In genomic region chr22:23774922-23775436, GRCh38 we compare ENCODE assay signal across 17 cellular contexts. TPM values are rescaled to one million over a fixed set of nuclear protein-coding genes. Genes with fewer than 3 reads are reported as not detected.
A peak's percentile ranks its signal among the peaks of the same experiment; 100 is the strongest.
DNase-seq lines count a peak whose midpoint lies in the region; ATAC-seq and TF ChIP-seq lines count a peak whose summit lies in the region.
"Had no signal": no experiment of that assay in that cellular context is flagged by ENCODE, and none has a peak within 500 bp of the region (broad histone marks: within the 10 kb centered on the region; RNA-seq: fewer than 3 reads in every experiment).

No MANE protein-coding gene starts in this region.

- no peaks in the 10 kb centered on the region for H3K9me3 Mint-ChIP-seq in activated CD8-positive, alpha-beta T cell treated with anti-CD3 and anti-CD28 coated beads, Interleukin-2, amount 10 ng/mL, durations not matched to agents 7 days and 5 days (ENCODE audit: insufficient read depth)
- H3K9me3 Mint-ChIP-seq: activated naive CD8-positive, alpha-beta T cell treated with anti-CD3 and anti-CD28 coated beads, Interleukin-2, amount 10 ng/mL, durations not matched to agents 7 days and 5 days had no signal

- H3K27ac Mint-ChIP-seq in activated CD8-positive, alpha-beta T cell treated with anti-CD3 and anti-CD28 coated beads, Interleukin-2, amount 10 ng/mL, durations not matched to agents 7 days and 5 days = no peak overlapping the region
- H3K27ac Mint-ChIP-seq: activated naive CD8-positive, alpha-beta T cell treated with anti-CD3 and anti-CD28 coated beads, Interleukin-2, amount 10 ng/mL, durations not matched to agents 7 days and 5 days had no signal

- H3K36me3 ChIP-seq in HEK293 (ENCODE audit: control insufficient read depth in 2 of 2, insufficient read depth in 1 of 2, low read length in 2 of 2) = no peaks in the 10 kb centered on the region
- H3K36me3 ChIP-seq: BE2C had no signal

- H3K4me3 ChIP-seq in HEK293 (ENCODE audit: low read depth, low read length) (no peak overlapping the region), choroid plexus epithelial cell (ENCODE audit: low read depth, low read length) (no peak overlapping the region)

- peaks cover 20% of the 10 kb centered on the region for H3K4me1 Mint-ChIP-seq in activated CD8-positive, alpha-beta T cell treated with anti-CD3 and anti-CD28 coated beads, Interleukin-2, amount 10 ng/mL, durations not matched to agents 7 days and 5 days (ENCODE audit: low read depth)

- ATAC-seq in GM21360 (IDR thresholded peaks at IDR 0.05; ENCODE audit: unreplicated experiment) (no peak), GM19351 (IDR thresholded peaks at IDR 0.05; ENCODE audit: unreplicated experiment) (no peak), GM19328 (IDR thresholded peaks at IDR 0.05; ENCODE audit: unreplicated experiment) (no peak)
- no peak for ATAC-seq in activated CD8-positive, alpha-beta T cell treated with anti-CD3 and anti-CD28 coated beads, Interleukin-2, amount 10 ng/mL, durations not matched to agents 7 days and 5 days

- no peak overlapping the region for H3K27ac ChIP-seq in HEK293 (ENCODE audit: extremely low read depth, low read depth, low read length)

- POLR2A ChIA-PET in HEK293 (lab: Yijun Ruan, JAX) = interaction anchor here (0.5 to 2.4 kb wide), 9 partner anchors 11 to 1225 kb away, joined by 3 to 11 read pairs (median 4); partner anchors contain the start of genes SLC2A11, SMARCB1 and ZNF70
- POLR2A ChIA-PET in activated CD8-positive, alpha-beta T cell treated with anti-CD3 and anti-CD28 coated beads, Interleukin-2, amount 10 ng/mL, durations not matched to agents 7 days and 5 days (lab: Charles Lee) = interaction anchor here (0.7 to 2.5 kb wide), 3 partner anchors 9 to 12 kb away, joined by 3 to 18 read pairs (median 4); partner anchors contain the start of genes C22orf15 and SMARCB1

- no peak overlapping the region for H3K4me3 Mint-ChIP-seq in activated CD8-positive, alpha-beta T cell treated with anti-CD3 and anti-CD28 coated beads, Interleukin-2, amount 10 ng/mL, durations not matched to agents 7 days and 5 days
- H3K4me3 Mint-ChIP-seq: activated naive CD8-positive, alpha-beta T cell treated with anti-CD3 and anti-CD28 coated beads, Interleukin-2, amount 10 ng/mL, durations not matched to agents 7 days and 5 days had no signal

- no peak for TF ChIP-seq CTCF in HEK293 (tag by site-specific recombination; IDR thresholded peaks at IDR 0.05)
- TF ChIP-seq CTCF in choroid plexus epithelial cell (conservative IDR thresholded peaks at IDR 0.05; ENCODE audit: low read depth, low read length) = no peak

- CTCF ChIA-PET in HEK293 (lab: Yijun Ruan, JAX) = interaction anchor here (0.7 to 1.8 kb wide), 6 partner anchors 8 to 121 kb away, joined by 3 to 9 read pairs (median 4); partner anchors contain the start of gene MIF
- CTCF ChIA-PET in activated CD8-positive, alpha-beta T cell treated with anti-CD3 and anti-CD28 coated beads, Interleukin-2, amount 10 ng/mL, durations not matched to agents 7 days and 5 days (lab: Charles Lee) = interaction anchor here (0.6 to 2.4 kb wide), 6 partner anchors 12 to 844 kb away, joined by 3 to 16 read pairs (median 4); partner anchors contain the start of gene SMARCB1

- H3K36me3 Mint-ChIP-seq in activated CD8-positive, alpha-beta T cell treated with anti-CD3 and anti-CD28 coated beads, Interleukin-2, amount 10 ng/mL, durations not matched to agents 7 days and 5 days (ENCODE audit: low read depth) = no peaks in the 10 kb centered on the region
- H3K36me3 Mint-ChIP-seq: activated naive CD8-positive, alpha-beta T cell treated with anti-CD3 and anti-CD28 coated beads, Interleukin-2, amount 10 ng/mL, durations not matched to agents 7 days and 5 days had no signal

- H3K4me1 ChIP-seq in HEK293 (ENCODE audit: control insufficient read depth, insufficient read depth, low read length) = peaks cover 3% of the 10 kb centered on the region
- H3K4me1 ChIP-seq: BE2C had no signal

- no peaks in the 10 kb centered on the region for H3K9me3 ChIP-seq in HEK293 (ENCODE audit: control insufficient read depth, insufficient read depth, low read depth, low read length)
- H3K9me3 ChIP-seq: BE2C, left ventricle myocardium inferior had no signal

- H3K27me3 Mint-ChIP-seq in activated CD8-positive, alpha-beta T cell treated with anti-CD3 and anti-CD28 coated beads, Interleukin-2, amount 10 ng/mL, durations not matched to agents 7 days and 5 days (ENCODE audit: low read depth) = peaks cover 8% of the 10 kb centered on the region

- peak; percentile 61 for DNase-seq in ACHN
- peak; percentile 81 for DNase-seq in choroid plexus epithelial cell (ENCODE audit: low read depth)
- peak; percentile 91 for DNase-seq in myocyte (ENCODE audit: low read depth)
- no peak for DNase-seq in activated CD8-positive, alpha-beta T cell treated with anti-CD3 and anti-CD28 coated beads, Interleukin-2, amount 10 ng/mL, durations not matched to agents 7 days and 5 days
- DNase-seq: activated naive CD8-positive, alpha-beta T cell treated with anti-CD3 and anti-CD28 coated beads, Interleukin-2, amount 10 ng/mL, durations not matched to agents 7 days and 5 days; BE2C; GDM1; left ventricle myocardium inferior; NCI-H187; NCI-H774; SIG-M5 had no signal

- in situ Hi-C loops in ACHN (cut with HindIII; ENCODE audit: low pct_ligation_motif_present, low pct_unique_long_range_greater_than_20kb, low sequenced_read_pairs) = no loop called here

TF ChIP-seq in HEK293, 187 proteins besides CTCF, POLR2A, EP300 and RAD21 (continues in another document):
- TF ChIP-seq ZEB2 (tag by site-specific recombination; IDR thresholded peaks at IDR 0.05) (no peak), ZBTB11 (tag by site-specific recombination; conservative IDR thresholded peaks at IDR 0.05; ENCODE audit: low read depth) (no peak), ZNF768 (tag by site-specific recombination; IDR thresholded peaks at IDR 0.05) (peak; percentile 84; the same call in 1 of the 2 replicates), ZNF18 (tag by site-specific recombination; IDR thresholded peaks at IDR 0.05) (no peak)

RNA-seq across cellular contexts. Expression of gene MMP11, which starts 2.3 kb away (rescaled TPM):
- total RNA-seq in myocyte = 51.5 and 67.7 TPM in 2 replicates
- polyA plus RNA-seq in myocyte (2012) = 303 TPM
- under 1 TPM; 0.42 to 0.55 TPM for total RNA-seq in activated CD8-positive, alpha-beta T cell treated with anti-CD3 and anti-CD28 coated beads, Interleukin-2, amount 10 ng/mL, durations not matched to agents 7 days and 5 days

RNA-seq across cellular contexts. Expression of gene CHCHD10, which starts 7.2 kb away (rescaled TPM):
- 2.7 and 19.8 TPM in 2 replicates for total RNA-seq in myocyte
- 140 TPM for polyA plus RNA-seq in myocyte (2012)
- 100 to 1,000 TPM; 134 to 140 TPM for total RNA-seq in activated CD8-positive, alpha-beta T cell treated with anti-CD3 and anti-CD28 coated beads, Interleukin-2, amount 10 ng/mL, durations not matched to agents 7 days and 5 days

RNA-seq across cellular contexts. Expression of gene SMARCB1, which starts 11.8 kb away (rescaled TPM):
- 58.8 and 62.9 TPM in 2 replicates for total RNA-seq in myocyte
- 122 TPM for polyA plus RNA-seq in myocyte (2012)
- total RNA-seq in activated CD8-positive, alpha-beta T cell treated with anti-CD3 and anti-CD28 coated beads, Interleukin-2, amount 10 ng/mL, durations not matched to agents 7 days and 5 days = 100 to 1,000 TPM; 112 to 113 TPM

RNA-seq across cellular contexts. Expression of gene C22orf15, which starts 12.2 kb away (rescaled TPM):
- total RNA-seq in myocyte = 1.2 TPM in 1 of 2 replicates, not detected in the other
- polyA plus RNA-seq in myocyte (2012) = 0.34 TPM
- total RNA-seq in activated CD8-positive, alpha-beta T cell treated with anti-CD3 and anti-CD28 coated beads, Interleukin-2, amount 10 ng/mL, durations not matched to agents 7 days and 5 days = 1 to 10 TPM in 1 of 2 experiments, under 1 TPM in 1; 0.81 to 1.4 TPM
- total RNA-seq: left ventricle myocardium inferior, omental fat pad had no signal

RNA-seq across cellular contexts. Expression of gene VPREB3, which starts 20.8 kb away (rescaled TPM):
- 0.51 TPM in 1 of 2 replicates, not detected in the other for total RNA-seq in myocyte
- 0.25 TPM for polyA plus RNA-seq in myocyte (2012)
- total RNA-seq in activated CD8-positive, alpha-beta T cell treated with anti-CD3 and anti-CD28 coated beads, Interleukin-2, amount 10 ng/mL, durations not matched to agents 7 days and 5 days = not detected
- total RNA-seq: activated naive CD8-positive, alpha-beta T cell treated with anti-CD3 and anti-CD28 coated beads, Interleukin-2, amount 10 ng/mL, durations not matched to agents 7 days and 5 days; dermis microvascular lymphatic vessel endothelial cell; omental fat pad had no signal

Comparison
In these comparisons a context has a peak if more than half of its experiments do, and no peak if none do; other contexts are left out.
1. RNA of gene MMP11, which starts 2.3 kb away (total RNA-seq): 51.5 to 67.7 TPM in myocyte; 0.42 to 0.55 TPM in activated CD8-positive, alpha-beta T cell treated with anti-CD3 and anti-CD28 coated beads, Interleukin-2, amount 10 ng/mL, durations not matched to agents 7 days and 5 days; every median in the first group is over 10 times any median in the second.